In genomic region chr1:48917901-48918603, GRCh38 we compare ENCODE assay signal across 1 cellular context.
TF ChIP-seq lines count a peak whose summit lies in the region.

No MANE protein-coding gene starts in this region.

TF ChIP-seq in HepG2, 621 proteins besides CTCF, POLR2A, EP300 and RAD21 (continued from another document and continues in another):
- TF ChIP-seq ZNF597 (CRISPR knock-in tag; IDR thresholded peaks at IDR 0.05) (no peak), CHD2 (IDR thresholded peaks at IDR 0.05; ENCODE audit: low read depth, low read length) (no peak), ZNF782 (CRISPR knock-in tag; IDR thresholded peaks at IDR 0.05; ENCODE audit: borderline replicate concordance) (no peak), NR2F1 (CRISPR knock-in tag; IDR thresholded peaks at IDR 0.05) (0 out of 4 replicates have a peak, but pooled peaks of 1 of the 2 experiments have one; percentile 8), AHR (CRISPR knock-in tag; IDR thresholded peaks at IDR 0.05) (no peak), ZNF776 (CRISPR knock-in tag; IDR thresholded peaks at IDR 0.05) (no peak), AGO1 (IDR thresholded peaks at IDR 0.05; ENCODE audit: low read depth, low read length, poor library complexity, severe bottlenecking) (no peak), RBAK (CRISPR knock-in tag; IDR thresholded peaks at IDR 0.05) (no peak), E2F2 (CRISPR knock-in tag; IDR thresholded peaks at IDR 0.05; ENCODE audit: borderline replicate concordance) (no peak), MIXL1 (CRISPR knock-in tag; IDR thresholded peaks at IDR 0.05) (peak; percentile 42; the same call in 1 of the 2 replicates), ZNF773 (CRISPR knock-in tag; IDR thresholded peaks at IDR 0.05; ENCODE audit: borderline replicate concordance) (no peak), ZNF280B (CRISPR knock-in tag; IDR thresholded peaks at IDR 0.05; ENCODE audit: borderline replicate concordance) (no peak), ARID5B (CRISPR knock-in tag; IDR thresholded peaks at IDR 0.05) (peak; percentile 42), ZKSCAN5 (CRISPR knock-in tag; IDR thresholded peaks at IDR 0.05) (no peak), SAP130 (CRISPR knock-in tag; IDR thresholded peaks at IDR 0.05; ENCODE audit: low read depth) (peak; percentile 17; the same call in 1 of the 2 replicates), ZNF563 (CRISPR knock-in tag; IDR thresholded peaks at IDR 0.05) (no peak), RCOR2 (CRISPR knock-in tag; IDR thresholded peaks at IDR 0.05) (no peak), HMGA1 (CRISPR knock-in tag; conservative IDR thresholded peaks at IDR 0.05) (no peak), NONO (IDR thresholded peaks at IDR 0.05) (no peak), NONO (CRISPR knock-in tag; conservative IDR thresholded peaks at IDR 0.05) (no peak), IKZF4 (CRISPR knock-in tag; IDR thresholded peaks at IDR 0.05; ENCODE audit: borderline replicate concordance, low read depth, not compliant biosample characterization) (no peak), TIGD3 (CRISPR knock-in tag; IDR thresholded peaks at IDR 0.05; ENCODE audit: borderline replicate concordance) (no peak), NFRKB (IDR thresholded peaks at IDR 0.05) (no peak), ZNF883 (CRISPR knock-in tag; IDR thresholded peaks at IDR 0.05; ENCODE audit: not compliant biosample characterization) (no peak), ZNF276 (CRISPR knock-in tag; IDR thresholded peaks at IDR 0.05; ENCODE audit: low read depth) (no peak), ZNF770 (CRISPR knock-in tag; IDR thresholded peaks at IDR 0.05) (no peak), PHF20 (CRISPR knock-in tag; IDR thresholded peaks at IDR 0.05) (no peak), TFAP4 (IDR thresholded peaks at IDR 0.05; ENCODE audit: borderline replicate concordance, low read depth) (peak; percentile 71), ZNF101 (CRISPR knock-in tag; IDR thresholded peaks at IDR 0.05; ENCODE audit: borderline replicate concordance, low read depth) (no peak), MAX (IDR thresholded peaks at IDR 0.05) (no peak), SCMH1 (CRISPR knock-in tag; IDR thresholded peaks at IDR 0.05; ENCODE audit: borderline replicate concordance) (no peak), PHF21A (CRISPR knock-in tag; IDR thresholded peaks at IDR 0.05) (no peak), ZNF646 (CRISPR knock-in tag; IDR thresholded peaks at IDR 0.05) (no peak), KLF9 (CRISPR knock-in tag; IDR thresholded peaks at IDR 0.05; ENCODE audit: low read depth) (no peak), FOXA1 (IDR thresholded peaks at IDR 0.05) (no peak), FOXA1 (CRISPR knock-in tag; IDR thresholded peaks at IDR 0.05) (no peak), DDIT3 (CRISPR knock-in tag; IDR thresholded peaks at IDR 0.05) (no peak), TOE1 (CRISPR knock-in tag; IDR thresholded peaks at IDR 0.05) (no peak), MTA1 (CRISPR knock-in tag; IDR thresholded peaks at IDR 0.05; ENCODE audit: borderline replicate concordance) (no peak), ZNF264 (CRISPR knock-in tag; IDR thresholded peaks at IDR 0.05) (no peak), ZNF670 (CRISPR knock-in tag; IDR thresholded peaks at IDR 0.05; ENCODE audit: borderline replicate concordance) (no peak)
